19 cellular contexts compared by ENCODE assay signal in genomic region chr2:100857341-100857740, GRCh38. TPM values are rescaled to one million over a fixed set of nuclear protein-coding genes. Genes with fewer than 3 reads are reported as not detected.
"Had no signal": no experiment of that assay in that cellular context is flagged by ENCODE, and none has a peak within 500 bp of the region (broad histone marks: within the 10 kb centered on the region; RNA-seq: fewer than 3 reads in every experiment).

No MANE protein-coding gene starts in this region.

- H3K9me3 ChIP-seq: body of pancreas, gastrocnemius medialis, psoas muscle, stomach, thoracic aorta, upper lobe of right lung had no signal

- H3K27me3 ChIP-seq: body of pancreas, gastrocnemius medialis, stomach, upper lobe of right lung had no signal

- H3K4me3 ChIP-seq: body of pancreas, gastrocnemius medialis, lung, psoas muscle, stomach, thoracic aorta, upper lobe of right lung had no signal

- DNase-seq: activated B cell treated with CpG ODN at 0.5 μM for 24 hours; activated CD4-positive, alpha-beta T cell treated with anti-CD3 and anti-CD28 coated beads for 48 hours; activated CD8-positive, alpha-beta memory T cell treated with anti-CD3 and anti-CD28 coated beads, Interleukin-2, amount 50 U/mL, for 4 hours; activated CD8-positive, alpha-beta T cell treated with anti-CD3 and anti-CD28 coated beads for 36 hours; activated gamma-delta T cell; activated T-cell treated with anti-CD3 and anti-CD28 coated beads, Interleukin-2, amount 50 U/mL, for 72 hours; body of pancreas; cortex of kidney; effector CD4-positive, alpha-beta T cell; gastrocnemius medialis; left cardiac atrium; midbrain; psoas muscle; stimulated activated CD4-positive, alpha-beta T cell treated with anti-CD3 and anti-CD28 coated beads, Interleukin-1b, Interleukin-23, amount 100 ng/mL, for 48 hours; stomach; upper lobe of right lung had no signal

- H3K4me1 ChIP-seq: gastrocnemius medialis, psoas muscle, upper lobe of right lung had no signal

- H3K36me3 ChIP-seq: gastrocnemius medialis, stomach, thoracic aorta, upper lobe of right lung had no signal

- ATAC-seq: activated CD8-positive, alpha-beta T cell treated with anti-CD3 and anti-CD28 coated beads for 36 hours; body of pancreas; gastrocnemius medialis; psoas muscle; sciatic nerve; upper lobe of right lung had no signal

- H3K27ac ChIP-seq: body of pancreas, gastrocnemius medialis, psoas muscle, thoracic aorta, upper lobe of right lung had no signal

RNA-seq across cellular contexts. Expression of gene NPAS2, which starts 37.4 kb away (rescaled TPM):
- total RNA-seq: activated B cell treated with CpG ODN at 0.5 μM for 24 hours had no signal
